In genomic region chr1:68196676-68197075, GRCh38 we compare ENCODE assay signal across 3 cellular contexts.
TF ChIP-seq lines count a peak whose summit lies in the region.

No MANE protein-coding gene starts in this region.

TF ChIP-seq in SK-N-SH, 30 proteins besides CTCF, POLR2A, EP300 and RAD21 (continued from another document):
- TF ChIP-seq, protein P1, sequence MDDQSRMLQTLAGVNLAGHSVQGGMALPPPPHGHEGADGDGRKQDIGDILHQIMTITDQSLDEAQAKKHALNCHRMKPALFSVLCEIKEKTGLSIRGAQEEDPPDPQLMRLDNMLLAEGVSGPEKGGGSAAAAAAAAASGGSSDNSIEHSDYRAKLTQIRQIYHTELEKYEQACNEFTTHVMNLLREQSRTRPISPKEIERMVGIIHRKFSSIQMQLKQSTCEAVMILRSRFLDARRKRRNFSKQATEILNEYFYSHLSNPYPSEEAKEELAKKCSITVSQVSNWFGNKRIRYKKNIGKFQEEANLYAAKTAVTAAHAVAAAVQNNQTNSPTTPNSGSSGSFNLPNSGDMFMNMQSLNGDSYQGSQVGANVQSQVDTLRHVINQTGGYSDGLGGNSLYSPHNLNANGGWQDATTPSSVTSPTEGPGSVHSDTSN (IDR thresholded peaks at IDR 0.05), result peak; percentile 12; the same call in 1 of the 2 replicates

TF ChIP-seq in SK-N-SH treated with all-trans-retinoic acid at 6 μM for 48 hours, 23 proteins besides CTCF, POLR2A, EP300 and RAD21 (continued from another document):
- TF ChIP-seq, protein P2, sequence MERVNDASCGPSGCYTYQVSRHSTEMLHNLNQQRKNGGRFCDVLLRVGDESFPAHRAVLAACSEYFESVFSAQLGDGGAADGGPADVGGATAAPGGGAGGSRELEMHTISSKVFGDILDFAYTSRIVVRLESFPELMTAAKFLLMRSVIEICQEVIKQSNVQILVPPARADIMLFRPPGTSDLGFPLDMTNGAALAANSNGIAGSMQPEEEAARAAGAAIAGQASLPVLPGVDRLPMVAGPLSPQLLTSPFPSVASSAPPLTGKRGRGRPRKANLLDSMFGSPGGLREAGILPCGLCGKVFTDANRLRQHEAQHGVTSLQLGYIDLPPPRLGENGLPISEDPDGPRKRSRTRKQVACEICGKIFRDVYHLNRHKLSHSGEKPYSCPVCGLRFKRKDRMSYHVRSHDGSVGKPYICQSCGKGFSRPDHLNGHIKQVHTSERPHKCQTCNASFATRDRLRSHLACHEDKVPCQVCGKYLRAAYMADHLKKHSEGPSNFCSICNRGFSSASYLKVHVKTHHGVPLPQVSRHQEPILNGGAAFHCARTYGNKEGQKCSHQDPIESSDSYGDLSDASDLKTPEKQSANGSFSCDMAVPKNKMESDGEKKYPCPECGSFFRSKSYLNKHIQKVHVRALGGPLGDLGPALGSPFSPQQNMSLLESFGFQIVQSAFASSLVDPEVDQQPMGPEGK (CRISPR knock-in tag; IDR thresholded peaks at IDR 0.05; ENCODE audit: borderline replicate concordance), result no peak
- TF ChIP-seq ZNF70 (CRISPR knock-in tag; IDR thresholded peaks at IDR 0.05) (no peak), TSHZ2 (CRISPR knock-in tag; IDR thresholded peaks at IDR 0.05) (no peak), TOX (CRISPR knock-in tag; IDR thresholded peaks at IDR 0.05; ENCODE audit: borderline replicate concordance) (no peak), ZFP3 (CRISPR knock-in tag; IDR thresholded peaks at IDR 0.05) (no peak), ZNF565 (CRISPR knock-in tag; conservative IDR thresholded peaks at IDR 0.05; ENCODE audit: low read depth) (no peak)

TF ChIP-seq in GM23338, 12 proteins besides CTCF, POLR2A, EP300 and RAD21:
- TF ChIP-seq, protein P3, sequence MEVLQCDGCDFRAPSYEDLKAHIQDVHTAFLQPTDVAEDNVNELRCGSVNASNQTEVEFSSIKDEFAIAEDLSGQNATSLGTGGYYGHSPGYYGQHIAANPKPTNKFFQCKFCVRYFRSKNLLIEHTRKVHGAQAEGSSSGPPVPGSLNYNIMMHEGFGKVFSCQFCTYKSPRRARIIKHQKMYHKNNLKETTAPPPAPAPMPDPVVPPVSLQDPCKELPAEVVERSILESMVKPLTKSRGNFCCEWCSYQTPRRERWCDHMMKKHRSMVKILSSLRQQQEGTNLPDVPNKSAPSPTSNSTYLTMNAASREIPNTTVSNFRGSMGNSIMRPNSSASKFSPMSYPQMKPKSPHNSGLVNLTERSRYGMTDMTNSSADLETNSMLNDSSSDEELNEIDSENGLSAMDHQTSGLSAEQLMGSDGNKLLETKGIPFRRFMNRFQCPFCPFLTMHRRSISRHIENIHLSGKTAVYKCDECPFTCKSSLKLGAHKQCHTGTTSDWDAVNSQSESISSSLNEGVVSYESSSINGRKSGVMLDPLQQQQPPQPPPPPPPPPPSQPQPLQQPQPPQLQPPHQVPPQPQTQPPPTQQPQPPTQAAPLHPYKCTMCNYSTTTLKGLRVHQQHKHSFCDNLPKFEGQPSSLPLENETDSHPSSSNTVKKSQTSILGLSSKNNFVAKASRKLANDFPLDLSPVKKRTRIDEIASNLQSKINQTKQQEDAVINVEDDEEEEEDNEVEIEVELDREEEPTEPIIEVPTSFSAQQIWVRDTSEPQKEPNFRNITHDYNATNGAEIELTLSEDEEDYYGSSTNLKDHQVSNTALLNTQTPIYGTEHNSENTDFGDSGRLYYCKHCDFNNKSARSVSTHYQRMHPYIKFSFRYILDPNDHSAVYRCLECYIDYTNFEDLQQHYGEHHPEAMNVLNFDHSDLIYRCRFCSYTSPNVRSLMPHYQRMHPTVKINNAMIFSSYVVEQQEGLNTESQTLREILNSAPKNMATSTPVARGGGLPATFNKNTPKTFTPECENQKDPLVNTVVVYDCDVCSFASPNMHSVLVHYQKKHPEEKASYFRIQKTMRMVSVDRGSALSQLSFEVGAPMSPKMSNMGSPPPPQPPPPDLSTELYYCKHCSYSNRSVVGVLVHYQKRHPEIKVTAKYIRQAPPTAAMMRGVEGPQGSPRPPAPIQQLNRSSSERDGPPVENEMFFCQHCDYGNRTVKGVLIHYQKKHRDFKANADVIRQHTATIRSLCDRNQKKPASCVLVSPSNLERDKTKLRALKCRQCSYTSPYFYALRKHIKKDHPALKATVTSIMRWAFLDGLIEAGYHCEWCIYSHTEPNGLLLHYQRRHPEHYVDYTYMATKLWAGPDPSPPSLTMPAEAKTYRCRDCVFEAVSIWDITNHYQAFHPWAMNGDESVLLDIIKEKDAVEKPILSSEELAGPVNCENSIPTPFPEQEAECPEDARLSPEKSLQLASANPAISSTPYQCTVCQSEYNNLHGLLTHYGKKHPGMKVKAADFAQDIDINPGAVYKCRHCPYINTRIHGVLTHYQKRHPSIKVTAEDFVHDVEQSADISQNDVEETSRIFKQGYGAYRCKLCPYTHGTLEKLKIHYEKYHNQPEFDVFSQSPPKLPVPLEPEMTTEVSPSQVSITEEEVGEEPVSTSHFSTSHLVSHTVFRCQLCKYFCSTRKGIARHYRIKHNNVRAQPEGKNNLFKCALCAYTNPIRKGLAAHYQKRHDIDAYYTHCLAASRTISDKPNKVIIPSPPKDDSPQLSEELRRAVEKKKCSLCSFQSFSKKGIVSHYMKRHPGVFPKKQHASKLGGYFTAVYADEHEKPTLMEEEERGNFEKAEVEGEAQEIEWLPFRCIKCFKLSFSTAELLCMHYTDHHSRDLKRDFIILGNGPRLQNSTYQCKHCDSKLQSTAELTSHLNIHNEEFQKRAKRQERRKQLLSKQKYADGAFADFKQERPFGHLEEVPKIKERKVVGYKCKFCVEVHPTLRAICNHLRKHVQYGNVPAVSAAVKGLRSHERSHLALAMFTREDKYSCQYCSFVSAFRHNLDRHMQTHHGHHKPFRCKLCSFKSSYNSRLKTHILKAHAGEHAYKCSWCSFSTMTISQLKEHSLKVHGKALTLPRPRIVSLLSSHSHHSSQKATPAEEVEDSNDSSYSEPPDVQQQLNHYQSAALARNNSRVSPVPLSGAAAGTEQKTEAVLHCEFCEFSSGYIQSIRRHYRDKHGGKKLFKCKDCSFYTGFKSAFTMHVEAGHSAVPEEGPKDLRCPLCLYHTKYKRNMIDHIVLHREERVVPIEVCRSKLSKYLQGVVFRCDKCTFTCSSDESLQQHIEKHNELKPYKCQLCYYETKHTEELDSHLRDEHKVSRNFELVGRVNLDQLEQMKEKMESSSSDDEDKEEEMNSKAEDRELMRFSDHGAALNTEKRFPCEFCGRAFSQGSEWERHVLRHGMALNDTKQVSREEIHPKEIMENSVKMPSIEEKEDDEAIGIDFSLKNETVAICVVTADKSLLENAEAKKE (CRISPR knock-in tag; IDR thresholded peaks at IDR 0.05), result no peak
- TF ChIP-seq ZNF114 (CRISPR knock-in tag; IDR thresholded peaks at IDR 0.05), result no peak
- no peak for TF ChIP-seq POLR2AphosphoS5 (IDR thresholded peaks at IDR 0.05; ENCODE audit: low read depth)
